In genomic region chr15:80923668-80924067, GRCh38 we compare ENCODE assay signal across 17 cellular contexts.
"Had no signal": no experiment of that assay in that cellular context is flagged by ENCODE, and none has a peak within 500 bp of the region (broad histone marks: within the 10 kb centered on the region; RNA-seq: fewer than 3 reads in every experiment).

No MANE protein-coding gene starts in this region.

- H3K36me3 ChIP-seq: breast epithelium, sigmoid colon had no signal

- H3K9me3 ChIP-seq: breast epithelium, sigmoid colon, upper lobe of left lung had no signal

- H3K9me3 Mint-ChIP-seq: activated naive CD8-positive, alpha-beta T cell treated with anti-CD3 and anti-CD28 coated beads, Interleukin-2, amount 10 ng/mL, durations not matched to agents 7 days and 5 days; immature natural killer cell; nephron had no signal

- H3K27ac Mint-ChIP-seq: nephron had no signal

- H3K4me3 Mint-ChIP-seq: activated naive CD8-positive, alpha-beta T cell treated with anti-CD3 and anti-CD28 coated beads, Interleukin-2, amount 10 ng/mL, durations not matched to agents 7 days and 5 days; immature natural killer cell; nephron had no signal

- H3K27ac ChIP-seq: breast epithelium, dorsolateral prefrontal cortex, sigmoid colon, upper lobe of left lung had no signal

- H3K4me1 ChIP-seq: breast epithelium, sigmoid colon, upper lobe of left lung had no signal

- ATAC-seq: esophagus mucosa, left colon had no signal

- H3K27me3 ChIP-seq: breast epithelium, dorsolateral prefrontal cortex, sigmoid colon, upper lobe of left lung had no signal

- DNase-seq: activated CD4-positive, alpha-beta T cell treated with anti-CD3 and anti-CD28 coated beads for 4 hours; activated CD8-positive, alpha-beta memory T cell treated with anti-CD3 and anti-CD28 coated beads for 24 hours; activated gamma-delta T cell; activated naive CD8-positive, alpha-beta T cell treated with anti-CD3 and anti-CD28 coated beads, Interleukin-2, amount 10 ng/mL, durations not matched to agents 7 days and 5 days; activated T-cell treated with anti-CD3 and anti-CD28 coated beads for 4 hours; dorsolateral prefrontal cortex; glutamatergic neuron; immature natural killer cell; left colon; sigmoid colon; stimulated activated CD4-positive, alpha-beta T cell treated with anti-CD3 and anti-CD28 coated beads, Interleukin-2, amount 100 ng/mL, for 24 hours; stimulated activated naive CD4-positive, alpha-beta T cell; T-helper 9 cell; upper lobe of left lung had no signal

- H3K4me3 ChIP-seq: breast epithelium, dorsolateral prefrontal cortex, sigmoid colon, upper lobe of left lung had no signal

- H3K36me3 Mint-ChIP-seq: activated naive CD8-positive, alpha-beta T cell treated with anti-CD3 and anti-CD28 coated beads, Interleukin-2, amount 10 ng/mL, durations not matched to agents 7 days and 5 days had no signal

- H3K4me1 Mint-ChIP-seq: nephron had no signal
